8 cellular contexts compared by ENCODE assay signal in genomic region chr11:72238040-72238450, GRCh38. TPM values are rescaled to one million over a fixed set of nuclear protein-coding genes. Genes with fewer than 3 reads are reported as not detected.
DNase-seq lines count a peak whose midpoint lies in the region; ATAC-seq, FAIRE-seq and TF ChIP-seq lines count a peak whose summit lies in the region.

No MANE protein-coding gene starts in this region.

- H3K27ac Mint-ChIP-seq in activated CD8-positive, alpha-beta memory T cell treated with anti-CD3 and anti-CD28 coated beads, Interleukin-2, amount 10 ng/mL, durations not matched to agents 7 days and 5 days, result no peak overlapping the region
- no peak overlapping the region for H3K27ac Mint-ChIP-seq in neural crest cell (ENCODE audit: unreplicated experiment)

- DNase-seq in A549 (ENCODE audit: low read depth in 1 of 2, low spot score in 1 of 2) (peak; percentile 82 to 92), NCI-H2196 treated with DMSO at 0.1 percent for 48 hours (lab: John Stamatoyannopoulos, UW; ENCODE audit: unreplicated experiment) (peak; percentile 29), foreskin fibroblast (peak; percentile 45 to 76), neural crest cell (ENCODE audit: low read depth, low spot score) (peak; percentile 64)
- peak; percentile 67 for DNase-seq in activated CD8-positive, alpha-beta memory T cell treated with anti-CD3 and anti-CD28 coated beads, Interleukin-2, amount 10 ng/mL, durations not matched to agents 7 days and 5 days

- 19% methylated on average over 5 of the region's 16 CpGs for WGBS in A549 (ENCODE audit: missing lambda C conversion rate)

- CTCF ChIA-PET in A549 (lab: Yijun Ruan, JAX), result interaction anchor here (0.6 to 5.9 kb wide), 28 partner anchors 10 to 260 kb away, joined by 3 to 83 read pairs (median 4); partner anchors contain the start of genes ANAPC15, FOLR2, INPPL1 and TOMT
- CTCF ChIA-PET in activated CD8-positive, alpha-beta memory T cell treated with anti-CD3 and anti-CD28 coated beads, Interleukin-2, amount 10 ng/mL, durations not matched to agents 7 days and 5 days (lab: Charles Lee), result interaction anchor here (0.7 to 2.1 kb wide), 15 partner anchors 8 to 256 kb away, joined by 3 to 21 read pairs (median 4); partner anchors contain the start of genes FOLR2 and INPPL1

- no peak overlapping the region for H3K4me2 ChIP-seq in A549

- H3K27ac ChIP-seq in A549, result no peak overlapping the region

- 0 out of 3 replicates have a peak, but pooled peaks cover 1% of the 10 kb centered on the region for H3K9me3 ChIP-seq in A549

- peaks cover 12% of the 10 kb centered on the region for H3K4me1 ChIP-seq in A549

- POLR2A ChIA-PET in A549 (lab: Yijun Ruan, JAX), result interaction anchor here (0.9 kb wide), 1 partner anchor 15 kb away, joined by 4 read pairs; no protein-coding TSS in a partner anchor

- TF ChIP-seq EP300 in A549 (IDR thresholded peaks at IDR 0.05), result no peak

- no peak for TF ChIP-seq POLR2A in A549 (IDR thresholded peaks at IDR 0.05; ENCODE audit: low read length)

- H3K36me3 Mint-ChIP-seq in activated CD8-positive, alpha-beta memory T cell treated with anti-CD3 and anti-CD28 coated beads, Interleukin-2, amount 10 ng/mL, durations not matched to agents 7 days and 5 days, result peaks cover 11% of the 10 kb centered on the region
- H3K36me3 Mint-ChIP-seq in neural crest cell (ENCODE audit: low read depth), result peaks cover 22% of the 10 kb centered on the region

- TF ChIP-seq CTCF in A549 (IDR thresholded peaks at IDR 0.05) (peak; percentile 71), GM12872 (IDR thresholded peaks at IDR 0.05; ENCODE audit: insufficient read depth, low read depth, low read length) (peak; percentile 86), foreskin fibroblast (IDR thresholded peaks at IDR 0.05; ENCODE audit: low read depth, low read length) (peak; percentile 79), neural crest cell (conservative IDR thresholded peaks at IDR 0.05) (peak; percentile 73)

- FAIRE-seq in A549 (lab: Jason Lieb, UNC), result no peak

- H3K9me3 Mint-ChIP-seq in activated CD8-positive, alpha-beta memory T cell treated with anti-CD3 and anti-CD28 coated beads, Interleukin-2, amount 10 ng/mL, durations not matched to agents 7 days and 5 days (ENCODE audit: low read depth), result no peaks in the 10 kb centered on the region
- H3K9me3 Mint-ChIP-seq in neural crest cell, result no peaks in the 10 kb centered on the region

- H3K27me3 Mint-ChIP-seq in activated CD8-positive, alpha-beta memory T cell treated with anti-CD3 and anti-CD28 coated beads, Interleukin-2, amount 10 ng/mL, durations not matched to agents 7 days and 5 days, result peaks cover 38% of the 10 kb centered on the region
- H3K27me3 Mint-ChIP-seq in neural crest cell (ENCODE audit: low read depth), result peaks cover 46% of the 10 kb centered on the region

- H3K4me3 ChIP-seq in A549 (no peak overlapping the region), foreskin fibroblast (ENCODE audit: low read depth in 1 of 2, low read length in 2 of 2) (no peak overlapping the region)

- H3K4me1 Mint-ChIP-seq in activated CD8-positive, alpha-beta memory T cell treated with anti-CD3 and anti-CD28 coated beads, Interleukin-2, amount 10 ng/mL, durations not matched to agents 7 days and 5 days, result peaks cover 10% of the 10 kb centered on the region
- H3K4me1 Mint-ChIP-seq in neural crest cell, result peaks cover 21% of the 10 kb centered on the region

- peak; percentile 70 to 86 for ATAC-seq in A549
- peak; percentile 57 for ATAC-seq in activated CD8-positive, alpha-beta memory T cell treated with anti-CD3 and anti-CD28 coated beads, Interleukin-2, amount 10 ng/mL, durations not matched to agents 7 days and 5 days
- ATAC-seq in GM19463 (IDR thresholded peaks at IDR 0.05; ENCODE audit: unreplicated experiment), result no peak
- ATAC-seq in HG02610 (IDR thresholded peaks at IDR 0.05; ENCODE audit: unreplicated experiment), result no peak

- peak; percentile 63 to 65 for TF ChIP-seq RAD21 in A549 (conservative IDR thresholded peaks at IDR 0.05 in 1 of 2, IDR thresholded peaks at IDR 0.05 in 1 of 2)

- H3K4me3 Mint-ChIP-seq in activated CD8-positive, alpha-beta memory T cell treated with anti-CD3 and anti-CD28 coated beads, Interleukin-2, amount 10 ng/mL, durations not matched to agents 7 days and 5 days, result no peak overlapping the region
- peak overlapping the region; percentile 72 for H3K4me3 Mint-ChIP-seq in neural crest cell

TF ChIP-seq in A549, 52 proteins besides CTCF, POLR2A, EP300 and RAD21:
- TF ChIP-seq JUN (IDR thresholded peaks at IDR 0.05) (0 out of 5 replicates have a peak, but pooled peaks of 1 of the 2 experiments have one; percentile 22), PHF8 (IDR thresholded peaks at IDR 0.05; ENCODE audit: borderline replicate concordance, low read depth) (no peak), EHF (CRISPR knock-in tag; IDR thresholded peaks at IDR 0.05) (no peak), SMC3 (IDR thresholded peaks at IDR 0.05) (peak; percentile 70), ZSCAN20 (CRISPR knock-in tag; IDR thresholded peaks at IDR 0.05) (no peak), PBX3 (IDR thresholded peaks at IDR 0.05) (0 out of 2 replicates have a peak, but pooled peaks have one; percentile 38), USF2 (IDR thresholded peaks at IDR 0.05) (no peak), FOXS1 (CRISPR knock-in tag; IDR thresholded peaks at IDR 0.05) (no peak), EHMT2 (IDR thresholded peaks at IDR 0.05; ENCODE audit: low read depth) (no peak)

RNA-seq across cellular contexts. Expression of gene PHOX2A, which starts 5.9 kb away (rescaled TPM):
- polyA plus RNA-seq in A549 (2011; rRNA removed), result not detected in 2 replicates
- polyA plus RNA-seq in A549 (2012; cell fraction: cytosol; rRNA removed), result not detected in 2 replicates
- polyA plus RNA-seq in A549 (2012; cell fraction: nucleus; rRNA removed), result not detected in 2 replicates
- polyA plus RNA-seq in A549 (2017; fragmentation: RNase III; extraction: RNeasy Plus Mini Kit Qiagen cat#74134 plus additional on column Dnase treatment), result not detected in 3 replicates
- not detected in 2 replicates for polyA minus RNA-seq in A549 (2011; rRNA and poly(A)+ RNA removed)
- not detected for total RNA-seq in activated CD8-positive, alpha-beta memory T cell treated with anti-CD3 and anti-CD28 coated beads, Interleukin-2, amount 10 ng/mL, durations not matched to agents 7 days and 5 days
- 5.1 and 5.6 TPM in 2 replicates for total RNA-seq in neural crest cell

RNA-seq across cellular contexts. Expression of gene INPPL1, which starts 13.5 kb away (rescaled TPM):
- polyA plus RNA-seq in A549 (2011; rRNA removed), result 67.4 and 84.8 TPM in 2 replicates
- 58.1 and 79.4 TPM in 2 replicates for polyA plus RNA-seq in A549 (2012; cell fraction: cytosol; rRNA removed)
- polyA plus RNA-seq in A549 (2012; cell fraction: nucleus; rRNA removed), result 441 and 536 TPM in 2 replicates
- polyA plus RNA-seq in A549 (2017; fragmentation: RNase III; extraction: RNeasy Plus Mini Kit Qiagen cat#74134 plus additional on column Dnase treatment), result 94.5 to 117 TPM (median 103 TPM) in 3 replicates
- polyA minus RNA-seq in A549 (2011; rRNA and poly(A)+ RNA removed), result 129 and 131 TPM in 2 replicates
- total RNA-seq in activated CD8-positive, alpha-beta memory T cell treated with anti-CD3 and anti-CD28 coated beads, Interleukin-2, amount 10 ng/mL, durations not matched to agents 7 days and 5 days, result 100 to 1,000 TPM; 152 to 157 TPM
- 242 and 247 TPM in 2 replicates for total RNA-seq in neural crest cell

RNA-seq across cellular contexts. Expression of gene FOLR2, which starts 21.5 kb away (rescaled TPM):
- polyA plus RNA-seq in A549 (2011; rRNA removed), result not detected in 2 replicates
- not detected in 2 replicates for polyA plus RNA-seq in A549 (2012; cell fraction: cytosol; rRNA removed)
- polyA plus RNA-seq in A549 (2012; cell fraction: nucleus; rRNA removed), result 0.28 TPM in 1 of 2 replicates, not detected in the other
- not detected in 3 replicates for polyA plus RNA-seq in A549 (2017; fragmentation: RNase III; extraction: RNeasy Plus Mini Kit Qiagen cat#74134 plus additional on column Dnase treatment)
- polyA minus RNA-seq in A549 (2011; rRNA and poly(A)+ RNA removed), result not detected in 2 replicates
- not detected for total RNA-seq in activated CD8-positive, alpha-beta memory T cell treated with anti-CD3 and anti-CD28 coated beads, Interleukin-2, amount 10 ng/mL, durations not matched to agents 7 days and 5 days
- total RNA-seq in neural crest cell, result not detected in 2 replicates

RNA-seq across cellular contexts. Expression of gene FOLR1, which starts 46.1 kb away (rescaled TPM):
- polyA plus RNA-seq in A549 (2011; rRNA removed), result 0.22 and 0.25 TPM in 2 replicates
- polyA plus RNA-seq in A549 (2012; cell fraction: cytosol; rRNA removed), result 0.08 and 0.13 TPM in 2 replicates
- 0.19 and 0.42 TPM in 2 replicates for polyA plus RNA-seq in A549 (2012; cell fraction: nucleus; rRNA removed)
- 0.08 to 0.12 TPM (median 0.09 TPM) in 3 replicates for polyA plus RNA-seq in A549 (2017; fragmentation: RNase III; extraction: RNeasy Plus Mini Kit Qiagen cat#74134 plus additional on column Dnase treatment)
- polyA minus RNA-seq in A549 (2011; rRNA and poly(A)+ RNA removed), result not detected in 2 replicates
- total RNA-seq in activated CD8-positive, alpha-beta memory T cell treated with anti-CD3 and anti-CD28 coated beads, Interleukin-2, amount 10 ng/mL, durations not matched to agents 7 days and 5 days, result not detected
- not detected in 2 replicates for total RNA-seq in neural crest cell

Comparison
In these comparisons a context has a peak if more than half of its experiments do, and no peak if none do; other contexts are left out.
1. ATAC-seq: peak in A549 (2 of 2) and activated CD8-positive, alpha-beta memory T cell treated with anti-CD3 and anti-CD28 coated beads, Interleukin-2, amount 10 ng/mL, durations not matched to agents 7 days and 5 days (single experiment); none in GM19463 (single experiment) and HG02610 (single experiment).
2. DNase-seq: peak in every context shown above with its lines; median percentile 87 in A549; 67 in activated CD8-positive, alpha-beta memory T cell treated with anti-CD3 and anti-CD28 coated beads, Interleukin-2, amount 10 ng/mL, durations not matched to agents 7 days and 5 days; 64 in neural crest cell; 60 in foreskin fibroblast; 29 in NCI-H2196 treated with DMSO at 0.1 percent for 48 hours.
3. Peak in every context shown above with its lines, with median percentiles within 50 percentile points of each other: CTCF ChIP-seq.